In the genomic region with DNA sequence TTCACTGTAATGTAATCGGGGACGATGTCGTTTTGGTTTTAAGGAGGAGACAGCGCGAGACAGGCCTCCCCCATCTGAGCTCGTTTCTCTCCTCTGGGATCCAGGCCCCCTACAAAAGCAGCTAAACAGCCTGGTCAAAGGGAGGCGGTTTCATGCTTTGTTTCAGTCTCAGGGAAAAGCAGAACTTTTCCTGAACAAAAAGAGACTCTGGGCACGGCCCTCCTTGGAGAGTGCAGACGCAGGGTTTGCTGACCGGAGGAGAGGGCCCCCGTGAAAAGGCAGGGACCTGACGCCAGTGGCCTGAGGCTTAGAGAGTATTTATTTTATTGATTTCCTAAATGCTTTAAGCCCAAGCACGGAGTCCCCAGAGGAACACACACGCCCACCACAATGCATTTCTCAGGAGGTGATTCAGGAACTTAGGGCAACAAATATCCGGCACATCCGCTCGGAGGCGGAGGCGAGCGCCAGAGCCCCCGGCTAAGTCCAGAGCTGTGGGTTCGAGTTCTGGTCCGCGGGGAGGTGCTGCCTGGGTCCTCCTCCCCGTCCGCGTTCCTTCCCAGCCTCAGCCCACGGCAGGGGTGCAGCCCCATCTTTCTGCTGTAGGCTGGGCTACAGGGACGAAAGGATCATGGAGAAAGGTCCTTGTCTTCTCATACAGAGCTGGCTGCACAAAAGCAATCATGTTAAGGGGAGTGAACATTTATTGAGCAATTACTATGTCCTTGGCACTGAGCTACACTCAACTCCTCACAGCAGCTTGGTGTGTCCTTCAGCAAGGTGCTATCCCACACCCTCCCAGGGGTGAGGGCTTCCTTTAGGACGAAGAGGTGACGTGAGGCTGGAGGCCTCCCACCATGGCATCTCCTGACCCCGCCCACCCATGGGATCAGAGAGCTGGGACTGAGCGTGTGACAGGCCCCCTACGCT, we compare ENCODE assay signal across 9 cellular contexts. TPM values are rescaled to one million over a fixed set of nuclear protein-coding genes. Genes with fewer than 3 reads are reported as not detected.
A peak's percentile ranks its signal among the peaks of the same experiment; 100 is the strongest.
DNase-seq lines count a peak whose midpoint lies in the region; ATAC-seq and TF ChIP-seq lines count a peak whose summit lies in the region.
"Had no signal": no experiment of that assay in that cellular context is flagged by ENCODE, and none has a peak within 500 bp of the region (broad histone marks: within the 10 kb centered on the region; RNA-seq: fewer than 3 reads in every experiment).

No MANE protein-coding gene starts in this region.

- no peaks in the 10 kb centered on the region for H3K9me3 Mint-ChIP-seq in activated T-cell treated with anti-CD3 and anti-CD28 coated beads, Interleukin-2, amount 50 U/mL, for 72 hours
- no peaks in the 10 kb centered on the region for H3K9me3 Mint-ChIP-seq in type B pancreatic cell

- H3K9me3 ChIP-seq in Peyer's patch: no peaks in the 10 kb centered on the region

- no peaks in the 10 kb centered on the region for H3K4me1 ChIP-seq in Peyer's patch

- H3K4me3 Mint-ChIP-seq in activated T-cell treated with anti-CD3 and anti-CD28 coated beads, Interleukin-2, amount 50 U/mL, for 72 hours: peak overlapping the region; percentile 7 to 29
- H3K4me3 Mint-ChIP-seq in type B pancreatic cell: peak overlapping the region; percentile 47

- no peak for TF ChIP-seq POLR2A in Peyer's patch (IDR thresholded peaks at IDR 0.05)

- no peak for DNase-seq in activated T-cell treated with anti-CD3 and anti-CD28 coated beads, Interleukin-2, amount 50 U/mL, for 72 hours
- no peak for DNase-seq in activated T-cell treated with anti-CD3 and anti-CD28 coated beads, Interleukin-2, amount 50 U/mL, for 1 hour
- peak; percentile 67 for DNase-seq in astrocyte of the hippocampus (ENCODE audit: low read depth, low spot score)
- no peak for DNase-seq in type B pancreatic cell (ENCODE audit: extremely low spot score, unreplicated experiment)
- no peak for DNase-seq in NCI-H2081 (lab: John Stamatoyannopoulos, UW)
- DNase-seq in Peyer's patch: no peak

- H3K4me3 ChIP-seq in Peyer's patch: no peak overlapping the region

- peaks cover 7% of the 10 kb centered on the region for H3K27me3 Mint-ChIP-seq in activated T-cell treated with anti-CD3 and anti-CD28 coated beads, Interleukin-2, amount 50 U/mL, for 72 hours (ENCODE audit: low read depth)
- H3K27me3 Mint-ChIP-seq in type B pancreatic cell: peaks cover 4% of the 10 kb centered on the region

- H3K27ac Mint-ChIP-seq in activated T-cell treated with anti-CD3 and anti-CD28 coated beads, Interleukin-2, amount 50 U/mL, for 72 hours: no peak overlapping the region
- H3K27ac Mint-ChIP-seq in type B pancreatic cell: peak overlapping the region; percentile 34

- no peaks in the 10 kb centered on the region for H3K36me3 Mint-ChIP-seq in activated T-cell treated with anti-CD3 and anti-CD28 coated beads, Interleukin-2, amount 50 U/mL, for 72 hours (ENCODE audit: insufficient read depth in 2 of 2)
- no peaks in the 10 kb centered on the region for H3K36me3 Mint-ChIP-seq in type B pancreatic cell

- TF ChIP-seq CTCF in type B pancreatic cell (conservative IDR thresholded peaks at IDR 0.05) (no peak), Peyer's patch (IDR thresholded peaks at IDR 0.05) (no peak)

- H3K27ac ChIP-seq in layer of hippocampus (ENCODE audit: low read depth, low read length) (peak overlapping the region; percentile 57), Peyer's patch (peak overlapping the region in 1 of 4 donors; percentile 9)

- peaks cover 16% of the 10 kb centered on the region for H3K4me1 Mint-ChIP-seq in activated T-cell treated with anti-CD3 and anti-CD28 coated beads, Interleukin-2, amount 50 U/mL, for 72 hours (ENCODE audit: low read depth)
- H3K4me1 Mint-ChIP-seq in type B pancreatic cell (ENCODE audit: unreplicated experiment): peaks cover 49% of the 10 kb centered on the region

- no peaks in the 10 kb centered on the region for H3K36me3 ChIP-seq in Peyer's patch

- H3K27me3 ChIP-seq in layer of hippocampus (ENCODE audit: control insufficient read depth, insufficient read depth, low read length): peaks cover 2% of the 10 kb centered on the region
- no peaks in the 10 kb centered on the region for H3K27me3 ChIP-seq in Peyer's patch

- peak in 1 of 2 donors; percentile 36 for ATAC-seq in activated T-cell treated with anti-CD3 and anti-CD28 coated beads, Interleukin-2, amount 50 U/mL, for 72 hours (replicated peaks in 1 of 2)
- no peak for ATAC-seq in HG03045 (IDR thresholded peaks at IDR 0.05; ENCODE audit: unreplicated experiment)

RNA-seq across cellular contexts. Expression of gene PTGES, which starts 40.0 kb away (rescaled TPM):
- under 1 TPM; 0.48 to 0.74 TPM for total RNA-seq in activated T-cell treated with anti-CD3 and anti-CD28 coated beads, Interleukin-2, amount 50 U/mL, for 72 hours
- 29.1 and 67.1 TPM in 2 replicates for total RNA-seq in type B pancreatic cell (ENCODE audit: low replicate concordance)
- 1 to 10 TPM; 1.8 to 8.7 (median 6.8) TPM for total RNA-seq in Peyer's patch

RNA-seq across cellular contexts. Expression of gene PRRX2, which starts 47.4 kb away (rescaled TPM):
- 1 to 10 TPM; 3.3 to 6.1 TPM for total RNA-seq in activated T-cell treated with anti-CD3 and anti-CD28 coated beads, Interleukin-2, amount 50 U/mL, for 72 hours
- total RNA-seq in type B pancreatic cell (ENCODE audit: low replicate concordance) (0.50 and 20.8 TPM in 2 replicates), Peyer's patch (1 to 10 TPM in 1 of 4 donors, not detected in 3; 5.0 TPM)
- total RNA-seq: bronchial epithelial cell had no signal
